16 cellular contexts compared by ENCODE assay signal in genomic region chr18:723541-723940, GRCh38. TPM values are rescaled to one million over a fixed set of nuclear protein-coding genes. Genes with fewer than 3 reads are reported as not detected.
A peak's percentile ranks its signal among the peaks of the same experiment; 100 is the strongest.
DNase-seq lines count a peak whose midpoint lies in the region; ATAC-seq, FAIRE-seq and TF ChIP-seq lines count a peak whose summit lies in the region.
"Had no signal": no experiment of that assay in that cellular context is flagged by ENCODE, and none has a peak within 500 bp of the region (broad histone marks: within the 10 kb centered on the region; RNA-seq: fewer than 3 reads in every experiment).

No MANE protein-coding gene starts in this region.

- no peaks in the 10 kb centered on the region for H3K9me2 ChIP-seq in PC-3 (replicated peaks; ENCODE audit: low read length)

- H3K27ac ChIP-seq in PC-3 (ENCODE audit: low read length) = no peak overlapping the region
- no peak overlapping the region for H3K27ac ChIP-seq in endothelial cell of umbilical vein (ENCODE audit: insufficient read depth, low read depth, low read length)
- H3K27ac ChIP-seq in pancreas = no peak overlapping the region
- H3K27ac ChIP-seq in stomach = no peak overlapping the region

- H3K4me2 ChIP-seq in PC-3 (ENCODE audit: low read length) (no peak overlapping the region), endothelial cell of umbilical vein (ENCODE audit: insufficient read depth, low read length) (no peak overlapping the region)

- no peaks in the 10 kb centered on the region for H3K9me3 Mint-ChIP-seq in Caco-2 (ENCODE audit: unreplicated experiment)
- H3K9me3 Mint-ChIP-seq: CD4-positive, CD25-positive, alpha-beta regulatory T cell had no signal

- no peaks in the 10 kb centered on the region for H3K36me3 ChIP-seq in Caco-2 (ENCODE audit: control insufficient read depth, insufficient read depth, low read length)
- H3K36me3 ChIP-seq in PC-3 (ENCODE audit: low read depth, low read length) = peaks cover 7% of the 10 kb centered on the region; the same call in 1 of the 2 replicates
- H3K36me3 ChIP-seq in endothelial cell of umbilical vein (ENCODE audit: control insufficient read depth in 2 of 2, extremely low read depth in 1 of 2, insufficient read depth in 2 of 2, low read length in 2 of 2) = peaks cover 0 to 2% of the 10 kb centered on the region in 2 experiments
- peaks cover 0 to 7% (median 5%) of the 10 kb centered on the region in 3 donors for H3K36me3 ChIP-seq in pancreas
- peaks cover 0 to 31% (median 25%) of the 10 kb centered on the region in 4 donors for H3K36me3 ChIP-seq in stomach

- no peaks in the 10 kb centered on the region for H3K4me1 Mint-ChIP-seq in Caco-2 (ENCODE audit: low read depth, unreplicated experiment)
- H3K4me1 Mint-ChIP-seq: B cell had no signal

- BruUV-seq in Caco-2 (replicated peaks; lab: Mats Ljungman, UMichigan) (TSS peak; percentile 49), PC-3 (replicated peaks; lab: Mats Ljungman, UMichigan) (TSS peak; percentile 33), endothelial cell of umbilical vein (replicated peaks; lab: Mats Ljungman, UMichigan) (TSS peak; percentile 23)

- H3K4me3 Mint-ChIP-seq in Caco-2 (ENCODE audit: unreplicated experiment) = no peak overlapping the region
- H3K4me3 Mint-ChIP-seq: B cell; CD4-positive, CD25-positive, alpha-beta regulatory T cell had no signal

- TF ChIP-seq EP300 in stomach (IDR thresholded peaks at IDR 0.05) = no peak

- POLR2A ChIA-PET in Caco-2 (lab: Charles Lee) = no interaction called here
- POLR2A ChIA-PET in PC-3 (lab: Charles Lee; ENCODE audit: unreplicated experiment) = no interaction called here
- POLR2A ChIA-PET in endothelial cell of umbilical vein (lab: Charles Lee) = no interaction called here

- no peak for TF ChIP-seq POLR2A in endothelial cell of umbilical vein (IDR thresholded peaks at IDR 0.05; ENCODE audit: low read depth, low read length)
- TF ChIP-seq POLR2A in stomach (IDR thresholded peaks at IDR 0.05) = no peak

- WGBS in pancreas, 2 donors = 97 to 99% methylated on average over 1 of the region's 1 CpG
- WGBS in stomach, 5 donors = 83 to 96% (median 94%) methylated on average over 1 of the region's 1 CpG

- no peaks in the 10 kb centered on the region for H3F3A ChIP-seq in PC-3 (ENCODE audit: low read length, unreplicated experiment)

- peaks cover 45% of the 10 kb centered on the region for H3K36me3 Mint-ChIP-seq in Caco-2 (ENCODE audit: insufficient read depth, unreplicated experiment)

- H3K4me1 ChIP-seq in Caco-2 = no peaks in the 10 kb centered on the region
- H3K4me1 ChIP-seq in PC-3 (ENCODE audit: insufficient read depth, low read length) = no peaks in the 10 kb centered on the region
- peaks cover 4% of the 10 kb centered on the region for H3K4me1 ChIP-seq in endothelial cell of umbilical vein (ENCODE audit: control insufficient read depth, extremely low read depth, insufficient read depth, low read length)
- H3K4me1 ChIP-seq in pancreas = no peaks in the 10 kb centered on the region
- H3K4me1 ChIP-seq in stomach = no peaks in the 10 kb centered on the region
- H3K4me1 ChIP-seq: HAP-1 had no signal

- no peaks in the 10 kb centered on the region for H4K20me1 ChIP-seq in PC-3 (ENCODE audit: low read length)
- no peaks in the 10 kb centered on the region for H4K20me1 ChIP-seq in endothelial cell of umbilical vein (replicated peaks; ENCODE audit: control insufficient read depth, extremely low read depth, insufficient read depth, low read length)

- FAIRE-seq in A204.1 (lab: Jason Lieb, UNC) = peak; percentile 58
- FAIRE-seq in endothelial cell of umbilical vein (lab: Jason Lieb, UNC) = no peak
- no peak for FAIRE-seq in pancreas (lab: Jason Lieb, UNC)

- no peaks in the 10 kb centered on the region for H3K27me3 ChIP-seq in Caco-2 (replicated peaks; ENCODE audit: control insufficient read depth, insufficient read depth, low read length)
- H3K27me3 ChIP-seq in PC-3 (ENCODE audit: low read length) = no peaks in the 10 kb centered on the region
- H3K27me3 ChIP-seq in endothelial cell of umbilical vein (ENCODE audit: control insufficient read depth in 2 of 2, insufficient read depth in 2 of 2, low read length in 2 of 2) = no peaks in the 10 kb centered on the region
- H3K27me3 ChIP-seq in pancreas = no peaks in the 10 kb centered on the region
- H3K27me3 ChIP-seq in stomach = no peaks in the 10 kb centered on the region

- no peaks in the 10 kb centered on the region for H3K79me2 ChIP-seq in PC-3 (ENCODE audit: low read length)
- H3K79me2 ChIP-seq in endothelial cell of umbilical vein (ENCODE audit: control insufficient read depth, insufficient read depth, low read length) = no peaks in the 10 kb centered on the region

- H3K9me1 ChIP-seq in endothelial cell of umbilical vein (replicated peaks; ENCODE audit: control insufficient read depth, extremely low read depth, insufficient read depth, low read length) = no peaks in the 10 kb centered on the region

- CTCF ChIA-PET in Caco-2 (lab: Charles Lee) (no interaction called here), PC-3 (lab: Charles Lee) (no interaction called here), endothelial cell of umbilical vein (lab: Charles Lee) (interaction anchor here (1.2 to 1.3 kb wide), 2 partner anchors 99 to 107 kb away, joined by 3 to 4 read pairs; no protein-coding TSS in a partner anchor)

- H3K27me3 Mint-ChIP-seq in Caco-2 (ENCODE audit: insufficient read depth, unreplicated experiment) = no peaks in the 10 kb centered on the region
- H3K27me3 Mint-ChIP-seq: B cell; CD4-positive, CD25-positive, alpha-beta regulatory T cell had no signal

- ATAC-seq in PC-3 (no peak), HG03460 (IDR thresholded peaks at IDR 0.05; ENCODE audit: unreplicated experiment) (no peak), pancreas (no peak)

- intact Hi-C loops in Caco-2 (cut with micrococcal nuclease; ENCODE audit: unreplicated experiment) (no loop called here), PC-3 (cut with micrococcal nuclease) (no loop called here), endothelial cell of umbilical vein (cut with micrococcal nuclease) (no loop called here), pancreas (cut with DNase I) (no loop called here), stomach (cut with DNase I; ENCODE audit: low total_unique reads) (no loop called here)

- no peak for DNase-seq in Caco-2
- no peak for DNase-seq in PC-3
- no peak for DNase-seq in endothelial cell of umbilical vein (ENCODE audit: low read depth, low spot score)
- no peak for DNase-seq in pancreas
- DNase-seq in stomach = no peak
- DNase-seq: CD4-positive, CD25-positive, alpha-beta regulatory T cell; DMS79; KBM-7; NCI-H1092 treated with DMSO at 0.1 percent for 48 hours; NCI-H2081 treated with DMSO at 0.1 percent for 48 hours; NCI-H510A treated with DMSO at 0.1 percent for 48 hours; NCI-H82 had no signal

- H2AFZ ChIP-seq in PC-3 (ENCODE audit: low read length) (no peak overlapping the region), endothelial cell of umbilical vein (ENCODE audit: low read depth, low read length) (no peak overlapping the region)

- no peak overlapping the region for H3K4me3 ChIP-seq in Caco-2 (ENCODE audit: low read depth, low read length)
- no peak overlapping the region for H3K4me3 ChIP-seq in PC-3 (ENCODE audit: low read length)
- H3K4me3 ChIP-seq in endothelial cell of umbilical vein (replicated peaks in 1 of 3; ENCODE audit: insufficient read depth in 1 of 3, low read depth in 1 of 3, low read length in 3 of 3) = no peak overlapping the region
- no peak overlapping the region for H3K4me3 ChIP-seq in pancreas
- no peak overlapping the region for H3K4me3 ChIP-seq in stomach
- H3K4me3 ChIP-seq: HAP-1 had no signal

- TF ChIP-seq CTCF in Caco-2 (IDR thresholded peaks at IDR 0.05; ENCODE audit: insufficient read depth in 1 of 2, low read depth in 1 of 2, low read length in 1 of 2, severe bottlenecking in 1 of 2, unreplicated experiment in 1 of 2) (no peak), PC-3 (conservative IDR thresholded peaks at IDR 0.05; ENCODE audit: low read depth, low read length) (no peak), endothelial cell of umbilical vein (IDR thresholded peaks at IDR 0.05; ENCODE audit: extremely low read depth in 1 of 2, insufficient read depth in 1 of 2, low read depth in 1 of 2, low read length in 2 of 2) (no peak), pancreas (IDR thresholded peaks at IDR 0.05) (no peak), stomach (IDR thresholded peaks at IDR 0.05) (no peak)

- H3K9ac ChIP-seq in PC-3 (ENCODE audit: low read length) (no peak overlapping the region), endothelial cell of umbilical vein (replicated peaks; ENCODE audit: extremely low read depth, insufficient read depth, low read length) (no peak overlapping the region)

- no peak overlapping the region for H3K27ac Mint-ChIP-seq in Caco-2 (ENCODE audit: unreplicated experiment)
- H3K27ac Mint-ChIP-seq: B cell had no signal

- H3K9me3 ChIP-seq in Caco-2 = no peaks in the 10 kb centered on the region
- no peaks in the 10 kb centered on the region for H3K9me3 ChIP-seq in PC-3 (ENCODE audit: low read length)
- H3K9me3 ChIP-seq in endothelial cell of umbilical vein (replicated peaks; ENCODE audit: control insufficient read depth, insufficient read depth, low read length) = no peaks in the 10 kb centered on the region
- H3K9me3 ChIP-seq in pancreas = no peaks in the 10 kb centered on the region
- H3K9me3 ChIP-seq in stomach = no peaks in the 10 kb centered on the region
- H3K9me3 ChIP-seq: HAP-1 had no signal

- dilution Hi-C loops in endothelial cell of umbilical vein (cut with MboI; ENCODE audit: extremely low pct_ligation_motif_present, low sequenced_read_pairs) = no loop called here

TF ChIP-seq in endothelial cell of umbilical vein, 7 proteins besides CTCF, POLR2A, EP300 and RAD21 (continues in another document):
- TF ChIP-seq MYC (IDR thresholded peaks at IDR 0.05; ENCODE audit: low read depth, low read length) (no peak), EZH2 (IDR thresholded peaks at IDR 0.05; ENCODE audit: borderline replicate concordance, low read depth, low read length, severe bottlenecking) (no peak), FOS (IDR thresholded peaks at IDR 0.05; ENCODE audit: borderline replicate concordance, insufficient read depth, low read length) (no peak), GATA2 (IDR thresholded peaks at IDR 0.05; ENCODE audit: insufficient read depth, insufficient read length, low read depth, low read length) (no peak)

RNA-seq across cellular contexts. Expression of gene ENOSF1, which starts 11.1 kb away (rescaled TPM):
- 112 and 114 TPM in 2 replicates for total RNA-seq in Caco-2 (2022)
- 44.2 and 61.0 TPM in 2 replicates for total RNA-seq in PC-3 (2014; rRNA removed)
- 50.5 and 52.5 TPM in 2 replicates for total RNA-seq in endothelial cell of umbilical vein
- polyA plus RNA-seq in endothelial cell of umbilical vein = 15.3 and 19.5 TPM in 2 replicates
- polyA plus RNA-seq in endothelial cell of umbilical vein (2011; cell fraction: cytosol; rRNA removed) = 11.5 and 12.8 TPM in 2 replicates
- polyA plus RNA-seq in endothelial cell of umbilical vein (2011; cell fraction: nucleus; rRNA removed) = 116 and 126 TPM in 2 replicates
- 26.5 and 36.1 TPM in 2 replicates for polyA plus RNA-seq in endothelial cell of umbilical vein (2012)
- polyA minus RNA-seq in endothelial cell of umbilical vein = 44.4 and 54.8 TPM in 2 replicates
- 34.2 TPM for polyA minus RNA-seq in endothelial cell of umbilical vein (2011; cell fraction: cytosol; rRNA and poly(A)+ RNA removed)
- polyA minus RNA-seq in endothelial cell of umbilical vein (2011; cell fraction: nucleus; rRNA and poly(A)+ RNA removed) = 58.8 and 67.4 TPM in 2 replicates
- total RNA-seq in pancreas = 10 to 100 TPM; 27.1 to 51.2 (median 40.9) TPM
- 10 to 100 TPM; 59.8 to 69.2 TPM for polyA plus RNA-seq in pancreas
- total RNA-seq in stomach = 100 to 1,000 TPM in 3 of 5 donors, 10 to 100 TPM in 2; 61.4 to 114 (median 106) TPM
- polyA plus RNA-seq in stomach = 10 to 100 TPM; 24.0 to 58.0 (median 31.8) TPM
